In genomic region chr13:73168993-73169401, GRCh38 we compare ENCODE assay signal across 1 cellular context.
TF ChIP-seq lines count a peak whose summit lies in the region.

No MANE protein-coding gene starts in this region.

TF ChIP-seq in GM23338, 12 proteins besides CTCF, POLR2A, EP300 and RAD21 (continued from another document):
- no peak for TF ChIP-seq ZNF462 (CRISPR knock-in tag; IDR thresholded peaks at IDR 0.05)
- TF ChIP-seq JUNB (IDR thresholded peaks at IDR 0.05; ENCODE audit: unreplicated experiment) = no peak
- TF ChIP-seq NANOG (IDR thresholded peaks at IDR 0.05; ENCODE audit: borderline replicate concordance) = no peak
